In genomic region chr9:94014066-94014654, GRCh38 we compare ENCODE assay signal across 8 cellular contexts. TPM values are rescaled to one million over a fixed set of nuclear protein-coding genes. Genes with fewer than 3 reads are reported as not detected.
DNase-seq lines count a peak whose midpoint lies in the region; ATAC-seq, FAIRE-seq and TF ChIP-seq lines count a peak whose summit lies in the region.

No MANE protein-coding gene starts in this region.

- DNase-seq in AG09309 (ENCODE audit: low read depth) = no peak
- DNase-seq in GM19239 (ENCODE audit: insufficient read length, low spot score) = no peak
- peak; percentile 44 for DNase-seq in OCI-M1 (lab: John Stamatoyannopoulos, UW)
- peak; percentile 22 for DNase-seq in fibroblast of gingiva (ENCODE audit: low read depth)
- DNase-seq in retinal pigment epithelial cell (ENCODE audit: low read depth) = no peak
- DNase-seq in frontal cortex (ENCODE audit: low spot score in 2 of 2) = no peak
- no peak for DNase-seq in middle frontal gyrus (ENCODE audit: extremely low spot score, low spot score)

- H3K4me3 ChIP-seq in AG09309 (ENCODE audit: control insufficient read depth, low read depth, low read length) (no peak overlapping the region), retinal pigment epithelial cell (ENCODE audit: low read length) (no peak overlapping the region)

- ATAC-seq in HG03280 (IDR thresholded peaks at IDR 0.05; ENCODE audit: unreplicated experiment) = no peak

- peak; percentile 64 for TF ChIP-seq CTCF in AG09309 (IDR thresholded peaks at IDR 0.05; ENCODE audit: control insufficient read depth, insufficient read depth, low read depth, low read length, missing control alignments)
- TF ChIP-seq CTCF in retinal pigment epithelial cell (conservative IDR thresholded peaks at IDR 0.05; ENCODE audit: low read depth, low read length) = peak; percentile 77

- FAIRE-seq in GM19239 (lab: Jason Lieb, UNC) = peak; percentile 86
- FAIRE-seq in frontal cortex (lab: Jason Lieb, UNC) = no peak

RNA-seq across cellular contexts. Expression of gene BARX1, which starts 59.0 kb away (rescaled TPM):
- not detected for total RNA-seq in frontal cortex

Comparison
In these comparisons a context has a peak if more than half of its experiments do, and no peak if none do; other contexts are left out.
1. DNase-seq: peak in OCI-M1 (single experiment) and fibroblast of gingiva (single experiment); none in AG09309 (single experiment), GM19239 (single experiment), retinal pigment epithelial cell (single experiment), frontal cortex (0 of 2) and middle frontal gyrus (single experiment).